Comparison of ENCODE assay signal across 14 cellular contexts in genomic region chr1:23574265-23574754, GRCh38. TPM values are rescaled to one million over a fixed set of nuclear protein-coding genes. Genes with fewer than 3 reads are reported as not detected.
A peak's percentile ranks its signal among the peaks of the same experiment; 100 is the strongest.
DNase-seq lines count a peak whose midpoint lies in the region; ATAC-seq and TF ChIP-seq lines count a peak whose summit lies in the region.
"Had no signal": no experiment of that assay in that cellular context is flagged by ENCODE, and none has a peak within 500 bp of the region (broad histone marks: within the 10 kb centered on the region; RNA-seq: fewer than 3 reads in every experiment).

No MANE protein-coding gene starts in this region.

- ATAC-seq in GM18861 (IDR thresholded peaks at IDR 0.05; ENCODE audit: unreplicated experiment), result peak; percentile 33
- ATAC-seq in HG03097 (IDR thresholded peaks at IDR 0.05; ENCODE audit: low FRiP score, unreplicated experiment), result peak; percentile 40
- peak; percentile 50 for ATAC-seq in activated B cell treated with CpG ODN at 0.5 μM for 24 hours (ENCODE audit: low read depth)

- H3K27me3 ChIP-seq in smooth muscle cell (ENCODE audit: low read depth) (no peaks in the 10 kb centered on the region), stomach (peaks cover 0 to under 1% (median 0%) of the 10 kb centered on the region in 3 donors), osteoblast (ENCODE audit: insufficient read depth, low read length) (no peaks in the 10 kb centered on the region)
- H3K27me3 ChIP-seq: Peyer's patch had no signal

- no peaks in the 10 kb centered on the region for H4K20me1 ChIP-seq in smooth muscle cell (ENCODE audit: low read depth)
- H4K20me1 ChIP-seq in osteoblast (ENCODE audit: insufficient read depth, low read length), result no peaks in the 10 kb centered on the region

- no peak overlapping the region for H2AFZ ChIP-seq in smooth muscle cell (ENCODE audit: low read depth)
- H2AFZ ChIP-seq in osteoblast (ENCODE audit: low read length), result no peak overlapping the region

- no peak for TF ChIP-seq POLR2A in stomach (IDR thresholded peaks at IDR 0.05)

- H3K9me3 Mint-ChIP-seq in activated B cell treated with CpG ODN at 0.5 μM for 24 hours (peaks cover 4% of the 10 kb centered on the region), endothelial cell (ENCODE audit: unreplicated experiment) (no peaks in the 10 kb centered on the region)
- H3K9me3 Mint-ChIP-seq: activated CD4-positive, alpha-beta T cell treated with anti-CD3 and anti-CD28 coated beads, Interleukin-2, amount 10 ng/mL, durations not matched to agents 24 days and 14 days; T-helper 1 cell treated with Interleukin-12 subunit alpha and Interleukin-12 subunit beta and Interleukin-4 antibody, amounts not matched to agents 30 μg/mL and 1 μg/mL, for 36 hours had no signal

- H3K4me1 Mint-ChIP-seq in activated B cell treated with CpG ODN at 0.5 μM for 24 hours (peaks cover 78% of the 10 kb centered on the region), endothelial cell (ENCODE audit: unreplicated experiment) (peaks cover 14% of the 10 kb centered on the region)

- no peaks in the 10 kb centered on the region for H3K9me3 ChIP-seq in smooth muscle cell (replicated peaks; ENCODE audit: low read depth)
- no peaks in the 10 kb centered on the region for H3K9me3 ChIP-seq in stomach
- no peaks in the 10 kb centered on the region for H3K9me3 ChIP-seq in osteoblast (ENCODE audit: low read depth, low read length)
- H3K9me3 ChIP-seq: Peyer's patch had no signal

- TF ChIP-seq EP300 in stomach (IDR thresholded peaks at IDR 0.05), result no peak

- no peaks in the 10 kb centered on the region for H3K36me3 ChIP-seq in smooth muscle cell (ENCODE audit: low read depth)
- H3K36me3 ChIP-seq in stomach, result no peaks in the 10 kb centered on the region
- H3K36me3 ChIP-seq in osteoblast (ENCODE audit: insufficient read depth, low read length), result no peaks in the 10 kb centered on the region
- H3K36me3 ChIP-seq: Peyer's patch had no signal

- H3K27ac ChIP-seq in smooth muscle cell (ENCODE audit: low read depth), result peak overlapping the region; percentile 95
- peak overlapping the region in 1 of 5 donors; percentile 16 for H3K27ac ChIP-seq in stomach
- H3K27ac ChIP-seq in osteoblast (ENCODE audit: low read depth, low read length), result no peak overlapping the region

- no peak overlapping the region for H3K4me3 ChIP-seq in smooth muscle cell
- no peak overlapping the region for H3K4me3 ChIP-seq in stomach
- no peak overlapping the region for H3K4me3 ChIP-seq in osteoblast (ENCODE audit: insufficient read depth, low read length)
- H3K4me3 ChIP-seq: Peyer's patch had no signal

- intact Hi-C loops in activated B cell treated with CpG ODN at 0.5 μM for 24 hours (cut with micrococcal nuclease), result no loop called here
- intact Hi-C loops in stomach (cut with DNase I; ENCODE audit: low total_unique reads), result no loop called here

- H3K4me1 ChIP-seq in smooth muscle cell (ENCODE audit: low read depth) (peaks cover 30% of the 10 kb centered on the region), stomach (peaks cover 34 to 44% (median 38%) of the 10 kb centered on the region in 4 donors), osteoblast (ENCODE audit: insufficient read depth, low read length) (peaks cover 43% of the 10 kb centered on the region)

- no peaks in the 10 kb centered on the region for H3K27me3 Mint-ChIP-seq in activated B cell treated with CpG ODN at 0.5 μM for 24 hours
- peaks cover 10% of the 10 kb centered on the region for H3K27me3 Mint-ChIP-seq in endothelial cell (ENCODE audit: unreplicated experiment)

- H3K4me2 ChIP-seq in smooth muscle cell, result no peak overlapping the region
- H3K4me2 ChIP-seq in osteoblast (ENCODE audit: insufficient read depth, low read length), result no peak overlapping the region

- CTCF ChIA-PET in activated B cell treated with CpG ODN at 0.5 μM for 24 hours (lab: Charles Lee), result interaction anchor here (0.9 to 4.4 kb wide), 6 partner anchors 17 to 63 kb away, joined by 3 to 43 read pairs (median 6); no protein-coding TSS in a partner anchor

- H3K27ac Mint-ChIP-seq in activated B cell treated with CpG ODN at 0.5 μM for 24 hours, result peak overlapping the region; percentile 87
- no peak overlapping the region for H3K27ac Mint-ChIP-seq in endothelial cell (ENCODE audit: unreplicated experiment)
- H3K27ac Mint-ChIP-seq: activated CD4-positive, alpha-beta T cell treated with anti-CD3 and anti-CD28 coated beads, Interleukin-2, amount 10 ng/mL, durations not matched to agents 24 days and 14 days; nephron progenitor cell; T-helper 1 cell treated with Interleukin-12 subunit alpha and Interleukin-12 subunit beta and Interleukin-4 antibody, amounts not matched to agents 30 μg/mL and 1 μg/mL, for 36 hours had no signal

- H3K9ac ChIP-seq in smooth muscle cell (ENCODE audit: low read depth), result peak overlapping the region; percentile 29

- POLR2A ChIA-PET in activated B cell treated with CpG ODN at 0.5 μM for 24 hours (lab: Charles Lee), result interaction anchor here (1.4 to 36.4 kb wide), 9 partner anchors 14 to 169 kb away, joined by 3 to 1151 read pairs (median 8); partner anchors contain the start of genes ELOA and ID3

- 76% methylated on average over 2 of the region's 2 CpGs for WGBS in smooth muscle cell (ENCODE audit: low lambda C conversion rate)
- 85 to 91% (median 87%) methylated on average over 2 of the region's 2 CpGs for WGBS in stomach, 5 donors

- H3F3A ChIP-seq in smooth muscle cell (ENCODE audit: low read depth), result peaks cover 35% of the 10 kb centered on the region

- H3K4me3 Mint-ChIP-seq in activated B cell treated with CpG ODN at 0.5 μM for 24 hours (peak overlapping the region; percentile 32), endothelial cell (ENCODE audit: unreplicated experiment) (no peak overlapping the region)
- H3K4me3 Mint-ChIP-seq: activated CD4-positive, alpha-beta T cell treated with anti-CD3 and anti-CD28 coated beads, Interleukin-2, amount 10 ng/mL, durations not matched to agents 24 days and 14 days; nephron progenitor cell; T-helper 1 cell treated with Interleukin-12 subunit alpha and Interleukin-12 subunit beta and Interleukin-4 antibody, amounts not matched to agents 30 μg/mL and 1 μg/mL, for 36 hours had no signal

- TF ChIP-seq CTCF in activated B cell treated with CpG ODN at 0.5 μM for 24 hours (IDR thresholded peaks at IDR 0.05) (no peak), smooth muscle cell (IDR thresholded peaks at IDR 0.05; ENCODE audit: borderline replicate concordance, insufficient read depth, poor library complexity, severe bottlenecking) (no peak), endothelial cell (IDR thresholded peaks at IDR 0.05; ENCODE audit: unreplicated experiment) (no peak), stomach (IDR thresholded peaks at IDR 0.05) (no peak), osteoblast (IDR thresholded peaks at IDR 0.05; ENCODE audit: extremely low read depth, low read depth, low read length) (no peak)

- no peaks in the 10 kb centered on the region for H3K36me3 Mint-ChIP-seq in activated B cell treated with CpG ODN at 0.5 μM for 24 hours (ENCODE audit: low read depth)
- H3K36me3 Mint-ChIP-seq in endothelial cell (ENCODE audit: low read depth, unreplicated experiment), result peaks cover 9% of the 10 kb centered on the region

- H3K79me2 ChIP-seq in smooth muscle cell (ENCODE audit: low read depth) (no peaks in the 10 kb centered on the region), osteoblast (ENCODE audit: insufficient read depth, low read length) (no peaks in the 10 kb centered on the region)

- DNase-seq in activated B cell treated with CpG ODN at 0.5 μM for 24 hours (no peak), smooth muscle cell (lab: John Stamatoyannopoulos, UW; ENCODE audit: unreplicated experiment) (no peak), HCEC 1CT (no peak), endothelial cell (ENCODE audit: low spot score) (no peak), stomach (no peak), osteoblast (ENCODE audit: insufficient read length, low spot score, missing footprints) (no peak)
- DNase-seq: activated CD4-positive, alpha-beta T cell treated with anti-CD3 and anti-CD28 coated beads, Interleukin-2, amount 10 ng/mL, durations not matched to agents 24 days and 14 days; kidney; NCI-H446; nephron progenitor cell had no signal

RNA-seq across cellular contexts. Expression of gene ID3, which starts 15.0 kb away (rescaled TPM):
- 195 and 205 TPM in 2 replicates for total RNA-seq in activated B cell treated with CpG ODN at 0.5 μM for 24 hours
- 629 and 752 TPM in 2 replicates for total RNA-seq in smooth muscle cell
- polyA plus RNA-seq in smooth muscle cell, result 929 and 1,018 TPM in 2 replicates
- total RNA-seq in endothelial cell (ENCODE audit: unreplicated experiment), result 240 TPM
- 1,000 to 10,000 TPM in 1 of 5 donors, 100 to 1,000 TPM in 3, 10 to 100 TPM in 1; 90.6 to 1,101 (median 120) TPM for total RNA-seq in stomach
- polyA plus RNA-seq in stomach, result 100 to 1,000 TPM in 2 of 3 donors, 10 to 100 TPM in 1; 79.4 to 226 (median 139) TPM
- 177 and 240 TPM in 2 replicates for total RNA-seq in osteoblast

RNA-seq across cellular contexts. Expression of gene E2F2, which starts 43.3 kb away (rescaled TPM):
- total RNA-seq in activated B cell treated with CpG ODN at 0.5 μM for 24 hours, result 2.4 and 3.4 TPM in 2 replicates
- 0.63 and 1.2 TPM in 2 replicates for total RNA-seq in smooth muscle cell
- 1.4 and 2.1 TPM in 2 replicates for polyA plus RNA-seq in smooth muscle cell
- total RNA-seq in endothelial cell (ENCODE audit: unreplicated experiment), result 0.69 TPM
- total RNA-seq in stomach, result 10 to 100 TPM in 1 of 5 donors, 1 to 10 TPM in 3, under 1 TPM in 1; 0.58 to 27.8 (median 3.5) TPM
- polyA plus RNA-seq in stomach, result 1 to 10 TPM in 1 of 3 donors, under 1 TPM in 2; 0.61 to 3.2 (median 0.87) TPM
- under 0.01 and 0.29 TPM in 2 replicates for total RNA-seq in osteoblast
